ENCODE assay signal across 1 cellular context in genomic region chr19:55095260-55096060, GRCh38.
TF ChIP-seq lines count a peak whose summit lies in the region.

No MANE protein-coding gene starts in this region.

TF ChIP-seq in HepG2, 621 proteins besides CTCF, POLR2A, EP300 and RAD21:
- no peak for TF ChIP-seq PTBP1 (IDR thresholded peaks at IDR 0.05; ENCODE audit: low read depth, low read length, poor library complexity, severe bottlenecking)
- TF ChIP-seq GATA4 (IDR thresholded peaks at IDR 0.05; ENCODE audit: borderline replicate concordance, low read depth): no peak
- TF ChIP-seq SRF (IDR thresholded peaks at IDR 0.05; ENCODE audit: low read depth, low read length): peak; percentile 44; the same call in 1 of the 2 replicates
- no peak for TF ChIP-seq RORA (CRISPR knock-in tag; IDR thresholded peaks at IDR 0.05)
- TF ChIP-seq NCOA1 (CRISPR knock-in tag; IDR thresholded peaks at IDR 0.05): no peak
- TF ChIP-seq THAP11 (CRISPR knock-in tag; IDR thresholded peaks at IDR 0.05): 0 out of 2 replicates have a peak, but pooled peaks have one; percentile 42
- TF ChIP-seq ZFP36L2 (CRISPR knock-in tag; IDR thresholded peaks at IDR 0.05): no peak
- TF ChIP-seq BRF2 (CRISPR knock-in tag; IDR thresholded peaks at IDR 0.05): no peak
- TF ChIP-seq HNRNPLL (IDR thresholded peaks at IDR 0.05; ENCODE audit: low read depth, low read length, poor library complexity, severe bottlenecking): no peak
- peak; percentile 61 for TF ChIP-seq ZNF143 (CRISPR knock-in tag; IDR thresholded peaks at IDR 0.05)
- no peak for TF ChIP-seq ZNF841 (CRISPR knock-in tag; IDR thresholded peaks at IDR 0.05; ENCODE audit: borderline replicate concordance)
- TF ChIP-seq ZFX (CRISPR knock-in tag; IDR thresholded peaks at IDR 0.05; ENCODE audit: low read depth): no peak
- TF ChIP-seq MATR3 (CRISPR knock-in tag; IDR thresholded peaks at IDR 0.05): no peak
- no peak for TF ChIP-seq ZNF567 (CRISPR knock-in tag; IDR thresholded peaks at IDR 0.05; ENCODE audit: borderline replicate concordance)
- TF ChIP-seq ZBTB25 (CRISPR knock-in tag; IDR thresholded peaks at IDR 0.05): no peak
- no peak for TF ChIP-seq ZNF780A (CRISPR knock-in tag; IDR thresholded peaks at IDR 0.05)
- no peak for TF ChIP-seq SMAD3 (CRISPR knock-in tag; IDR thresholded peaks at IDR 0.05)
- TF ChIP-seq NFE2 (CRISPR knock-in tag; IDR thresholded peaks at IDR 0.05): no peak
TF ChIP-seq in HepG2: peak in this region for 3.
